ENCODE assay signal across 25 cellular contexts in genomic region chr14:104268725-104269436, GRCh38.
DNase-seq lines count a peak whose midpoint lies in the region; ATAC-seq and TF ChIP-seq lines count a peak whose summit lies in the region.
"Had no signal": no experiment of that assay in that cellular context is flagged by ENCODE, and none has a peak within 500 bp of the region (broad histone marks: within the 10 kb centered on the region; RNA-seq: fewer than 3 reads in every experiment).

No MANE protein-coding gene starts in this region.

- H3K27me3 ChIP-seq in dorsolateral prefrontal cortex: no peaks in the 10 kb centered on the region
- H3K27me3 ChIP-seq: ascending aorta had no signal

- DNase-seq in natural killer cell: peak; percentile 10
- no peak for DNase-seq in natural killer cell treated with Interleukin-12 subunit alpha and Interleukin-12 subunit beta and Interleukin-15 and Interleukin-18, amount 100 ng/mL, for 72 hours (ENCODE audit: low spot score)
- DNase-seq in dorsolateral prefrontal cortex: peak in 7 of 10 donors; percentile 2 to 38 (median 28)
- peak in 2 of 3 donors; percentile 22 to 39 for DNase-seq in mucosa of descending colon
- DNase-seq in stimulated activated naive B cell treated with anti-CD40 and anti-IgM and Interleukin-4, amounts not matched to agents 10 μg/mL and 1 μg/mL and 100 μg/mL, for 72 hours: no peak
- DNase-seq: activated B cell treated with CpG ODN at 0.5 μM for 24 hours; activated CD4-positive, alpha-beta T cell treated with anti-CD3 and anti-CD28 coated beads, Interleukin-2, amount 50 U/mL, for 48 hours; activated naive CD4-positive, alpha-beta T cell treated with anti-CD3 and anti-CD28 coated beads, Interleukin-2, amount 50 U/mL, for 16 hours; CD4-positive, CD25-positive, alpha-beta regulatory T cell; DMS 273 treated with DMSO at 0.1 percent for 48 hours; effector CD4-positive, alpha-beta T cell; mammary epithelial cell; naive B cell; NCI-H146; NCI-H526 treated with DMSO at 0.1 percent for 48 hours; T-helper 9 cell had no signal

- H3K36me3 Mint-ChIP-seq in natural killer cell: no peaks in the 10 kb centered on the region
- H3K36me3 Mint-ChIP-seq in natural killer cell treated with Interleukin-12 subunit alpha and Interleukin-12 subunit beta and Interleukin-15 and Interleukin-18, amount 100 ng/mL, for 72 hours: no peaks in the 10 kb centered on the region
- H3K36me3 Mint-ChIP-seq in stimulated activated naive B cell treated with anti-CD40 and anti-IgM and Interleukin-4, amounts not matched to agents 10 μg/mL and 1 μg/mL and 100 μg/mL, for 72 hours: no peaks in the 10 kb centered on the region
- H3K36me3 Mint-ChIP-seq: CD4-positive, CD25-positive, alpha-beta regulatory T cell; naive B cell had no signal

- no peak overlapping the region for H3K27ac Mint-ChIP-seq in natural killer cell
- H3K27ac Mint-ChIP-seq in natural killer cell treated with Interleukin-12 subunit alpha and Interleukin-12 subunit beta and Interleukin-15 and Interleukin-18, amount 100 ng/mL, for 72 hours: no peak overlapping the region
- H3K27ac Mint-ChIP-seq in stimulated activated naive B cell treated with anti-CD40 and anti-IgM and Interleukin-4, amounts not matched to agents 10 μg/mL and 1 μg/mL and 100 μg/mL, for 72 hours: no peak overlapping the region
- H3K27ac Mint-ChIP-seq: activated B cell treated with CpG ODN at 0.5 μM for 24 hours; CD4-positive, CD25-positive, alpha-beta regulatory T cell had no signal

- no peak overlapping the region for H3K27ac ChIP-seq in dorsolateral prefrontal cortex
- H3K27ac ChIP-seq: ascending aorta, KMS-11, RWPE1, suprapubic skin had no signal

- H3K36me3 ChIP-seq in mucosa of descending colon (ENCODE audit: low read depth): no peaks in the 10 kb centered on the region
- H3K36me3 ChIP-seq: ascending aorta, suprapubic skin had no signal

- no peaks in the 10 kb centered on the region for H3K9me3 ChIP-seq in mucosa of descending colon
- H3K9me3 ChIP-seq: ascending aorta, suprapubic skin had no signal

- no peaks in the 10 kb centered on the region for H3K4me1 Mint-ChIP-seq in natural killer cell
- no peaks in the 10 kb centered on the region for H3K4me1 Mint-ChIP-seq in natural killer cell treated with Interleukin-12 subunit alpha and Interleukin-12 subunit beta and Interleukin-15 and Interleukin-18, amount 100 ng/mL, for 72 hours (ENCODE audit: low read depth in 2 of 2)
- no peaks in the 10 kb centered on the region for H3K4me1 Mint-ChIP-seq in stimulated activated naive B cell treated with anti-CD40 and anti-IgM and Interleukin-4, amounts not matched to agents 10 μg/mL and 1 μg/mL and 100 μg/mL, for 72 hours
- H3K4me1 Mint-ChIP-seq: activated B cell treated with CpG ODN at 0.5 μM for 24 hours; central memory CD8-positive, alpha-beta T cell had no signal

- no peaks in the 10 kb centered on the region for H3K4me1 ChIP-seq in mucosa of descending colon (ENCODE audit: low read depth)
- H3K4me1 ChIP-seq: ascending aorta, suprapubic skin had no signal

- intact Hi-C loops in natural killer cell (cut with micrococcal nuclease) (no loop called here), dorsolateral prefrontal cortex (cut with DNase I) (no loop called here), mucosa of descending colon (cut with DNase I, micrococcal nuclease) (no loop called here)

- no peak for TF ChIP-seq CTCF in natural killer cell (IDR thresholded peaks at IDR 0.05)
- TF ChIP-seq CTCF in dorsolateral prefrontal cortex (IDR thresholded peaks at IDR 0.05 in 54 of 56, conservative IDR thresholded peaks at IDR 0.05 in 2 of 56; ENCODE audit: low read depth in 1 of 56, partially characterized antibody in 56 of 56): no peak
- no peak for TF ChIP-seq CTCF in mucosa of descending colon (IDR thresholded peaks at IDR 0.05)

- ATAC-seq in natural killer cell: no peak
- no peak for ATAC-seq in natural killer cell treated with Interleukin-12 subunit alpha and Interleukin-12 subunit beta and Interleukin-15 and Interleukin-18, amount 100 ng/mL, for 72 hours
- ATAC-seq in mucosa of descending colon: no peak
- no peak for ATAC-seq in HG03039 (IDR thresholded peaks at IDR 0.05; ENCODE audit: unreplicated experiment)
- ATAC-seq in GM21367 (IDR thresholded peaks at IDR 0.05; ENCODE audit: unreplicated experiment): no peak
- ATAC-seq in stimulated activated naive B cell treated with anti-CD40 and anti-IgM and Interleukin-4, amounts not matched to agents 10 μg/mL and 1 μg/mL and 100 μg/mL, for 72 hours (replicated peaks): no peak
- ATAC-seq: esophagus mucosa, HCT116 had no signal

- H3K9me3 Mint-ChIP-seq in natural killer cell: no peaks in the 10 kb centered on the region
- no peaks in the 10 kb centered on the region for H3K9me3 Mint-ChIP-seq in natural killer cell treated with Interleukin-12 subunit alpha and Interleukin-12 subunit beta and Interleukin-15 and Interleukin-18, amount 100 ng/mL, for 72 hours
- no peaks in the 10 kb centered on the region for H3K9me3 Mint-ChIP-seq in stimulated activated naive B cell treated with anti-CD40 and anti-IgM and Interleukin-4, amounts not matched to agents 10 μg/mL and 1 μg/mL and 100 μg/mL, for 72 hours
- H3K9me3 Mint-ChIP-seq: activated B cell treated with CpG ODN at 0.5 μM for 24 hours; central memory CD8-positive, alpha-beta T cell; naive B cell had no signal

- no peak overlapping the region for H3K4me3 Mint-ChIP-seq in natural killer cell
- no peak overlapping the region for H3K4me3 Mint-ChIP-seq in natural killer cell treated with Interleukin-12 subunit alpha and Interleukin-12 subunit beta and Interleukin-15 and Interleukin-18, amount 100 ng/mL, for 72 hours
- no peak overlapping the region for H3K4me3 Mint-ChIP-seq in stimulated activated naive B cell treated with anti-CD40 and anti-IgM and Interleukin-4, amounts not matched to agents 10 μg/mL and 1 μg/mL and 100 μg/mL, for 72 hours
- H3K4me3 Mint-ChIP-seq: activated B cell treated with CpG ODN at 0.5 μM for 24 hours; central memory CD8-positive, alpha-beta T cell had no signal

- peaks cover 0 to 6% of the 10 kb centered on the region in 2 donors for H3K27me3 Mint-ChIP-seq in natural killer cell (ENCODE audit: low read depth in 2 of 2)
- H3K27me3 Mint-ChIP-seq in natural killer cell treated with Interleukin-12 subunit alpha and Interleukin-12 subunit beta and Interleukin-15 and Interleukin-18, amount 100 ng/mL, for 72 hours: peaks cover under 1 to 2% of the 10 kb centered on the region in 2 donors
- peaks cover 12 to 16% of the 10 kb centered on the region in 2 donors for H3K27me3 Mint-ChIP-seq in stimulated activated naive B cell treated with anti-CD40 and anti-IgM and Interleukin-4, amounts not matched to agents 10 μg/mL and 1 μg/mL and 100 μg/mL, for 72 hours
- H3K27me3 Mint-ChIP-seq: activated B cell treated with CpG ODN at 0.5 μM for 24 hours; central memory CD8-positive, alpha-beta T cell had no signal

- H3K4me3 ChIP-seq in dorsolateral prefrontal cortex (no peak overlapping the region), mucosa of descending colon (no peak overlapping the region)
- H3K4me3 ChIP-seq: ascending aorta had no signal

Comparison
In these comparisons a context has a peak if more than half of its experiments do, and no peak if none do; other contexts are left out.
1. DNase-seq: peak in natural killer cell (single experiment), dorsolateral prefrontal cortex (7 of 10) and mucosa of descending colon (2 of 3); none in natural killer cell treated with Interleukin-12 subunit alpha and Interleukin-12 subunit beta and Interleukin-15 and Interleukin-18, amount 100 ng/mL, for 72 hours (single experiment) and stimulated activated naive B cell treated with anti-CD40 and anti-IgM and Interleukin-4, amounts not matched to agents 10 μg/mL and 1 μg/mL and 100 μg/mL, for 72 hours (single experiment).